In the genomic region with DNA sequence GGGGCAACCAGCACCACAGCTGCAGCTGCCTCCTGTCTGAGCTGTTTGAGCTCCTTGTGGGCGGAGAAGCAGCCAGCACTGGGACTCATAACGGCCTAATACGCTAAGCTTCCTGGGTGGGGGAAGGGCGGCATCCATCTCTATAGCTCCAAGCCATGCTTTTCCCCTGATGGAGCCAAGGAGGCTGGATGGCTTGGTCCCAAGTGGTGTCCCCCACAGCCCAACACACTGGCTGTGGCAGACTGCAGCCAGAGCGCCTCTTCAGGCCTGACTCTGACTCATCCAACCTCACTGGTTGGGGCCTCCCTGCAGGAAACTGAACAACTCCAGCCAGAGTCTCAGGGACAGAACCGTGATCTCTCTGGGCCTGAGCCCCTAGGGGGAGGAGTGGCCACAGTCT, we compare ENCODE assay signal across 21 cellular contexts.
A peak's percentile ranks its signal among the peaks of the same experiment; 100 is the strongest.
DNase-seq lines count a peak whose midpoint lies in the region; ATAC-seq and TF ChIP-seq lines count a peak whose summit lies in the region.
"Had no signal": no experiment of that assay in that cellular context is flagged by ENCODE, and none has a peak within 500 bp of the region (broad histone marks: within the 10 kb centered on the region; RNA-seq: fewer than 3 reads in every experiment).

No MANE protein-coding gene starts in this region.

- peaks cover 5% of the 10 kb centered on the region; the same call in 1 of the 2 replicates for H3K9me3 ChIP-seq in SJSA1 (replicated peaks)
- H3K9me3 ChIP-seq in fibroblast of lung (ENCODE audit: control insufficient read depth, insufficient read depth, low read depth, low read length), result no peaks in the 10 kb centered on the region
- H3K9me3 ChIP-seq: pancreas had no signal

- ATAC-seq in GM21529 (IDR thresholded peaks at IDR 0.05; ENCODE audit: unreplicated experiment) (no peak), HG02938 (IDR thresholded peaks at IDR 0.05; ENCODE audit: unreplicated experiment) (no peak)
- ATAC-seq: left cardiac atrium; pancreas; stimulated activated memory B cell treated with anti-CD40 and anti-IgM and Interleukin-4, amounts not matched to agents 10 μg/mL and 1 μg/mL and 100 μg/mL, for 72 hours had no signal

- H3K4me3 ChIP-seq in SJSA1 (no peak overlapping the region), fibroblast of lung (replicated peaks in 1 of 4; ENCODE audit: control extremely low read depth in 1 of 4, insufficient read depth in 1 of 4, low read depth in 3 of 4, low read length in 4 of 4) (no peak overlapping the region), skeletal muscle cell (ENCODE audit: low read depth, low read length) (no peak overlapping the region)
- H3K4me3 ChIP-seq: pancreas, spleen, tibial nerve had no signal

- TF ChIP-seq CTCF in fibroblast of lung (conservative IDR thresholded peaks at IDR 0.05 in 1 of 2, IDR thresholded peaks at IDR 0.05 in 1 of 2; ENCODE audit: low read depth in 1 of 2, low read length in 2 of 2), result no peak

- H3K36me3 ChIP-seq in SJSA1 (no peaks in the 10 kb centered on the region), fibroblast of lung (ENCODE audit: control insufficient read depth, insufficient read depth, low read length) (no peaks in the 10 kb centered on the region)
- H3K36me3 ChIP-seq: pancreas, spleen, tibial nerve had no signal

- H3K4me2 ChIP-seq in fibroblast of lung (ENCODE audit: extremely low read depth, insufficient read depth, low read length), result no peak overlapping the region

- H4K20me1 ChIP-seq in fibroblast of lung (ENCODE audit: control insufficient read depth, extremely low read depth, insufficient read depth, low read length), result no peaks in the 10 kb centered on the region

- H3K79me2 ChIP-seq in fibroblast of lung (ENCODE audit: control insufficient read depth, insufficient read depth, low read length), result no peaks in the 10 kb centered on the region

- H3K27ac ChIP-seq in SJSA1 (peak overlapping the region; percentile 26; the same call in 1 of the 2 replicates), fibroblast of lung (ENCODE audit: insufficient read depth, low read length) (no peak overlapping the region)
- H3K27ac ChIP-seq: pancreas, spleen, tibial nerve had no signal

- H3K27me3 ChIP-seq in SJSA1 (replicated peaks), result no peaks in the 10 kb centered on the region
- no peaks in the 10 kb centered on the region for H3K27me3 ChIP-seq in fibroblast of lung (ENCODE audit: control insufficient read depth, insufficient read depth, low read length)
- H3K27me3 ChIP-seq: pancreas, tibial nerve had no signal

- H2AFZ ChIP-seq in fibroblast of lung (ENCODE audit: low read length), result peak overlapping the region; percentile 23

- DNase-seq in H4 (ENCODE audit: low spot score) (peak; percentile 48), SJSA1 (ENCODE audit: low read depth in 1 of 2, low spot score in 2 of 2) (peak; percentile 58 to 78), fibroblast of lung (ENCODE audit: low read depth in 2 of 2) (peak; percentile 59 to 72), skeletal muscle cell (ENCODE audit: low read depth) (peak; percentile 55), NCI-H748 (lab: John Stamatoyannopoulos, UW; ENCODE audit: unreplicated experiment) (no peak), iPS-NIHi7 (ENCODE audit: extremely low spot score) (no peak)
- DNase-seq: activated CD4-positive, CD25-positive, alpha-beta regulatory T cell; activated gamma-delta T cell; anterior cingulate cortex; CD8-positive, alpha-beta memory T cell; cortex of kidney; KG1; left cardiac atrium; NCI-H446; OCI-M1; spleen had no signal

- no peak overlapping the region for H3K9ac ChIP-seq in fibroblast of lung (ENCODE audit: insufficient read depth, low read length)

- H3K4me1 ChIP-seq in SJSA1 (replicated peaks) (peaks cover 27% of the 10 kb centered on the region), fibroblast of lung (ENCODE audit: control insufficient read depth, extremely low read depth, insufficient read depth, low read length) (no peaks in the 10 kb centered on the region)
- H3K4me1 ChIP-seq: pancreas, spleen, tibial nerve had no signal

Comparison
In these comparisons a context has a peak if more than half of its experiments do, and no peak if none do; other contexts are left out.
1. DNase-seq: peak in H4 (single experiment), SJSA1 (2 of 2), fibroblast of lung (2 of 2) and skeletal muscle cell (single experiment); none in NCI-H748 (single experiment) and iPS-NIHi7 (single experiment).